ENCODE assay signal across 15 cellular contexts in genomic region chr1:244447552-244447951, GRCh38. TPM values are rescaled to one million over a fixed set of nuclear protein-coding genes. Genes with fewer than 3 reads are reported as not detected.
A peak's percentile ranks its signal among the peaks of the same experiment; 100 is the strongest.
DNase-seq lines count a peak whose midpoint lies in the region; ATAC-seq and TF ChIP-seq lines count a peak whose summit lies in the region.
"Had no signal": no experiment of that assay in that cellular context is flagged by ENCODE, and none has a peak within 500 bp of the region (broad histone marks: within the 10 kb centered on the region; RNA-seq: fewer than 3 reads in every experiment).

No MANE protein-coding gene starts in this region.

- TF ChIP-seq CTCF in SK-N-SH (IDR thresholded peaks at IDR 0.05) (no peak), SU-DHL-6 (IDR thresholded peaks at IDR 0.05; ENCODE audit: insufficient read depth, low read length, poor library complexity, severe bottlenecking) (no peak), fibroblast of lung (conservative IDR thresholded peaks at IDR 0.05 in 1 of 2, IDR thresholded peaks at IDR 0.05 in 1 of 2; ENCODE audit: low read depth in 1 of 2, low read length in 2 of 2) (no peak), progenitor cell of endocrine pancreas (IDR thresholded peaks at IDR 0.05; ENCODE audit: unreplicated experiment) (no peak)

- ATAC-seq in SK-N-SH treated with all-trans-retinoic acid at 6 μM for 48 hours (no peak), GM18498 (IDR thresholded peaks at IDR 0.05; ENCODE audit: unreplicated experiment) (no peak), GM18873 (IDR thresholded peaks at IDR 0.05; ENCODE audit: low FRiP score, unreplicated experiment) (no peak)

- H3K4me2 ChIP-seq in SK-N-SH (0 out of 2 replicates have a peak overlapping the region, but pooled peaks have one; percentile 26), SU-DHL-6 (ENCODE audit: low read depth, low read length, poor library complexity, severe bottlenecking) (peak overlapping the region; percentile 24), fibroblast of lung (ENCODE audit: extremely low read depth, insufficient read depth, low read length) (peak overlapping the region; percentile 27)

- H3K36me3 Mint-ChIP-seq in progenitor cell of endocrine pancreas (ENCODE audit: insufficient read depth) = peaks cover 4% of the 10 kb centered on the region

- H4K20me1 ChIP-seq in SK-N-SH (ENCODE audit: insufficient read depth) (peaks cover 5% of the 10 kb centered on the region; the same call in 1 of the 2 replicates), SU-DHL-6 (ENCODE audit: low read depth, low read length) (peaks cover 21% of the 10 kb centered on the region; the same call in 1 of the 2 replicates), fibroblast of lung (ENCODE audit: control insufficient read depth, extremely low read depth, insufficient read depth, low read length) (no peaks in the 10 kb centered on the region)

- H3K4me1 Mint-ChIP-seq in progenitor cell of endocrine pancreas (ENCODE audit: low read depth) = peaks cover 37% of the 10 kb centered on the region

- H2AFZ ChIP-seq in SK-N-SH (ENCODE audit: low read depth) = no peak overlapping the region
- H2AFZ ChIP-seq in SU-DHL-6 (ENCODE audit: low read depth, low read length, severe bottlenecking) = no peak overlapping the region
- no peak overlapping the region for H2AFZ ChIP-seq in fibroblast of lung (ENCODE audit: low read length)

- TF ChIP-seq RAD21 in SK-N-SH (IDR thresholded peaks at IDR 0.05; ENCODE audit: low read length) = no peak

- peaks cover 86% of the 10 kb centered on the region for H3K79me2 ChIP-seq in SK-N-SH (ENCODE audit: insufficient read depth)
- H3K79me2 ChIP-seq in SU-DHL-6 (ENCODE audit: insufficient read depth, low read length) = peaks cover 90% of the 10 kb centered on the region
- peaks cover 80% of the 10 kb centered on the region for H3K79me2 ChIP-seq in fibroblast of lung (ENCODE audit: control insufficient read depth, insufficient read depth, low read length)

- WGBS in SK-N-SH (ENCODE audit: low lambda C conversion rate) = 93% methylated on average over 2 of the region's 2 CpGs

- H3K27me3 Mint-ChIP-seq in progenitor cell of endocrine pancreas = no peaks in the 10 kb centered on the region
- H3K27me3 Mint-ChIP-seq: activated CD4-positive, alpha-beta memory T cell treated with anti-CD3 and anti-CD28 coated beads, Interleukin-2, amount 10 ng/mL, durations not matched to agents 7 days and 5 days had no signal

- H3K4me3 Mint-ChIP-seq in progenitor cell of endocrine pancreas (ENCODE audit: low read depth) = no peak overlapping the region
- H3K4me3 Mint-ChIP-seq: activated CD4-positive, alpha-beta memory T cell treated with anti-CD3 and anti-CD28 coated beads, Interleukin-2, amount 10 ng/mL, durations not matched to agents 7 days and 5 days had no signal

- H3K9ac ChIP-seq in SK-N-SH (no peak overlapping the region), SU-DHL-6 (ENCODE audit: low read length) (no peak overlapping the region), fibroblast of lung (ENCODE audit: insufficient read depth, low read length) (no peak overlapping the region)

- DNase-seq in SK-N-SH (no peak), fibroblast of lung (ENCODE audit: low read depth in 2 of 2) (no peak), progenitor cell of endocrine pancreas (ENCODE audit: low spot score, unreplicated experiment) (no peak), NCI-H510A treated with DMSO at 0.1 percent for 48 hours (lab: John Stamatoyannopoulos, UW) (no peak)
- DNase-seq: activated CD4-positive, alpha-beta memory T cell treated with anti-CD3 and anti-CD28 coated beads, Interleukin-2, amount 10 ng/mL, durations not matched to agents 7 days and 5 days; GF-D8; mammary epithelial cell; retina had no signal

- H3K9me2 ChIP-seq in SK-N-SH (no peaks in the 10 kb centered on the region), SU-DHL-6 (replicated peaks; ENCODE audit: insufficient read depth, low read length) (no peaks in the 10 kb centered on the region)

- H3K27me3 ChIP-seq in SK-N-SH (ENCODE audit: insufficient read depth) (no peaks in the 10 kb centered on the region), SU-DHL-6 (ENCODE audit: low read length) (no peaks in the 10 kb centered on the region), fibroblast of lung (ENCODE audit: control insufficient read depth, insufficient read depth, low read length) (no peaks in the 10 kb centered on the region)

- H3F3A ChIP-seq in SK-N-SH (replicated peaks; ENCODE audit: insufficient read depth) = peaks cover 28% of the 10 kb centered on the region
- no peaks in the 10 kb centered on the region for H3F3A ChIP-seq in SU-DHL-6 (ENCODE audit: insufficient read depth)

- TF ChIP-seq EP300 in SK-N-SH (IDR thresholded peaks at IDR 0.05; ENCODE audit: borderline replicate concordance in 1 of 2, low read depth in 1 of 2, low read length in 1 of 2) = no peak

- POLR2A ChIA-PET in SK-N-SH (lab: Yijun Ruan, JAX) = interaction anchor here (1.0 kb wide), 1 partner anchor 14 kb away, joined by 4 read pairs; the partner anchor contains the start of gene CATSPERE

- no peak overlapping the region for H3K4me3 ChIP-seq in SK-N-SH (ENCODE audit: low read depth in 2 of 2, low read length in 1 of 2)
- H3K4me3 ChIP-seq in SU-DHL-6 (ENCODE audit: insufficient read depth, low read length, poor library complexity, severe bottlenecking) = no peak overlapping the region
- H3K4me3 ChIP-seq in fibroblast of lung (replicated peaks in 1 of 4; ENCODE audit: control extremely low read depth in 1 of 4, insufficient read depth in 1 of 4, low read depth in 3 of 4, low read length in 4 of 4) = peak overlapping the region in 1 of 4 experiments; percentile 27

- H3K9me3 Mint-ChIP-seq in progenitor cell of endocrine pancreas (ENCODE audit: low read depth) = peaks cover 3% of the 10 kb centered on the region
- H3K9me3 Mint-ChIP-seq: activated CD4-positive, alpha-beta memory T cell treated with anti-CD3 and anti-CD28 coated beads, Interleukin-2, amount 10 ng/mL, durations not matched to agents 7 days and 5 days had no signal

- H3K4me1 ChIP-seq in SK-N-SH (ENCODE audit: control insufficient read depth in 1 of 2, insufficient read depth in 2 of 2, low read depth in 1 of 2, low read length in 1 of 2) (peaks cover 42 to 51% of the 10 kb centered on the region in 2 experiments; a peak in 3 of 4 replicates), fibroblast of lung (ENCODE audit: control insufficient read depth, extremely low read depth, insufficient read depth, low read length) (peaks cover 22% of the 10 kb centered on the region)

- CTCF ChIA-PET in SK-N-SH (lab: Yijun Ruan, JAX) = interaction anchor here (0.7 to 0.8 kb wide), 2 partner anchors 15 to 206 kb away, joined by 3 read pairs; no protein-coding TSS in a partner anchor

- H3K36me3 ChIP-seq in SK-N-SH (replicated peaks in 1 of 2; ENCODE audit: control insufficient read depth in 1 of 2, insufficient read depth in 2 of 2, low read length in 1 of 2) (peaks cover 27 to 37% of the 10 kb centered on the region in 2 experiments), SU-DHL-6 (ENCODE audit: low read length) (peaks cover 33% of the 10 kb centered on the region; the same call in 1 of the 2 replicates), fibroblast of lung (ENCODE audit: control insufficient read depth, insufficient read depth, low read length) (no peaks in the 10 kb centered on the region)

- peak overlapping the region; percentile 62 for H3K27ac Mint-ChIP-seq in progenitor cell of endocrine pancreas
- H3K27ac Mint-ChIP-seq: activated CD4-positive, alpha-beta memory T cell treated with anti-CD3 and anti-CD28 coated beads, Interleukin-2, amount 10 ng/mL, durations not matched to agents 7 days and 5 days had no signal

- H3K27ac ChIP-seq in SK-N-SH (ENCODE audit: low read depth in 2 of 2, low read length in 1 of 2) (peak overlapping the region; percentile 82 to 95; a peak in 1 of 4 replicates), SU-DHL-6 (ENCODE audit: low read depth, low read length) (no peak overlapping the region), fibroblast of lung (ENCODE audit: insufficient read depth, low read length) (no peak overlapping the region)
- H3K27ac ChIP-seq: 22Rv1, VCaP had no signal

- no peaks in the 10 kb centered on the region for H3K9me3 ChIP-seq in SK-N-SH
- no peaks in the 10 kb centered on the region for H3K9me3 ChIP-seq in SU-DHL-6 (ENCODE audit: insufficient read depth, low read length)
- no peaks in the 10 kb centered on the region for H3K9me3 ChIP-seq in fibroblast of lung (ENCODE audit: control insufficient read depth, insufficient read depth, low read depth, low read length)

TF ChIP-seq in SK-N-SH, 30 proteins besides CTCF, POLR2A, EP300 and RAD21 (continues in another document):
- TF ChIP-seq FOXJ3 (CRISPR knock-in tag; IDR thresholded peaks at IDR 0.05) (no peak), RXRA (IDR thresholded peaks at IDR 0.05; ENCODE audit: borderline replicate concordance, low read depth) (no peak)

TF ChIP-seq in SK-N-SH treated with all-trans-retinoic acid at 6 μM for 48 hours, 23 proteins besides CTCF, POLR2A, EP300 and RAD21 (continues in another document):
- TF ChIP-seq ZFP3 (CRISPR knock-in tag; IDR thresholded peaks at IDR 0.05) = no peak
- no peak for TF ChIP-seq SNAI2 (CRISPR knock-in tag; IDR thresholded peaks at IDR 0.05)
- no peak for TF ChIP-seq ESRRG (CRISPR knock-in tag; IDR thresholded peaks at IDR 0.05)
- TF ChIP-seq TCF4 (CRISPR knock-in tag; IDR thresholded peaks at IDR 0.05; ENCODE audit: borderline replicate concordance) = no peak
- TF ChIP-seq ZFP30 (CRISPR knock-in tag; IDR thresholded peaks at IDR 0.05) = no peak
- TF ChIP-seq BACH2 (CRISPR knock-in tag; IDR thresholded peaks at IDR 0.05; ENCODE audit: borderline replicate concordance) = no peak
- TF ChIP-seq OSR1 (CRISPR knock-in tag; IDR thresholded peaks at IDR 0.05) = no peak
- TF ChIP-seq CSDC2 (CRISPR knock-in tag; IDR thresholded peaks at IDR 0.05) = no peak
- no peak for TF ChIP-seq ZC3H10 (CRISPR knock-in tag; IDR thresholded peaks at IDR 0.05)

RNA-seq across cellular contexts. Expression of gene ADSS2, which starts 4.2 kb away (rescaled TPM):
- polyA plus RNA-seq in SK-N-SH (2012; rRNA removed) (30.7 and 35.7 TPM in 2 replicates), fibroblast of lung (54.0 and 55.9 TPM in 2 replicates)
- 46.1 and 62.1 TPM in 2 replicates for polyA plus RNA-seq in SK-N-SH (2012; cell fraction: cytosol; rRNA removed)
- polyA plus RNA-seq in SK-N-SH (2012; cell fraction: nucleus; rRNA removed) = 14.4 and 21.8 TPM in 2 replicates
- total RNA-seq in fibroblast of lung (50.1 and 62.1 TPM in 2 replicates), progenitor cell of endocrine pancreas (34.6 and 41.1 TPM in 2 replicates)
- 35.0 and 36.9 TPM in 2 replicates for polyA plus RNA-seq in fibroblast of lung (2012)
- 0.85 and 2.8 TPM in 2 replicates for polyA minus RNA-seq in fibroblast of lung (ENCODE audit: low replicate concordance)

RNA-seq across cellular contexts. Expression of gene CATSPERE, which starts 13.5 kb away (rescaled TPM):
- polyA plus RNA-seq in SK-N-SH (2012; rRNA removed) = 0.30 and 0.54 TPM in 2 replicates
- polyA plus RNA-seq in SK-N-SH (2012; cell fraction: cytosol; rRNA removed) = 0.16 and 0.27 TPM in 2 replicates
- 0.95 and 2.5 TPM in 2 replicates for polyA plus RNA-seq in SK-N-SH (2012; cell fraction: nucleus; rRNA removed)
- total RNA-seq in fibroblast of lung = 0.77 and 0.99 TPM in 2 replicates
- polyA plus RNA-seq in fibroblast of lung = 0.08 and 0.59 TPM in 2 replicates
- polyA plus RNA-seq in fibroblast of lung (2012) = 0.05 TPM in 1 of 2 replicates, not detected in the other
- not detected in 2 replicates for polyA minus RNA-seq in fibroblast of lung (ENCODE audit: low replicate concordance)
- 1.8 and 2.0 TPM in 2 replicates for total RNA-seq in progenitor cell of endocrine pancreas
- total RNA-seq: HT-29 had no signal

Comparison
In these comparisons a context has a peak if more than half of its experiments do, and no peak if none do; other contexts are left out.
1. H3K27ac ChIP-seq: peak in SK-N-SH (2 of 2); none in SU-DHL-6 (single experiment) and fibroblast of lung (single experiment).
2. Peak in every context shown above with its lines, with median percentiles within 50 percentile points of each other: H3K4me2 ChIP-seq.